In the genomic region with DNA sequence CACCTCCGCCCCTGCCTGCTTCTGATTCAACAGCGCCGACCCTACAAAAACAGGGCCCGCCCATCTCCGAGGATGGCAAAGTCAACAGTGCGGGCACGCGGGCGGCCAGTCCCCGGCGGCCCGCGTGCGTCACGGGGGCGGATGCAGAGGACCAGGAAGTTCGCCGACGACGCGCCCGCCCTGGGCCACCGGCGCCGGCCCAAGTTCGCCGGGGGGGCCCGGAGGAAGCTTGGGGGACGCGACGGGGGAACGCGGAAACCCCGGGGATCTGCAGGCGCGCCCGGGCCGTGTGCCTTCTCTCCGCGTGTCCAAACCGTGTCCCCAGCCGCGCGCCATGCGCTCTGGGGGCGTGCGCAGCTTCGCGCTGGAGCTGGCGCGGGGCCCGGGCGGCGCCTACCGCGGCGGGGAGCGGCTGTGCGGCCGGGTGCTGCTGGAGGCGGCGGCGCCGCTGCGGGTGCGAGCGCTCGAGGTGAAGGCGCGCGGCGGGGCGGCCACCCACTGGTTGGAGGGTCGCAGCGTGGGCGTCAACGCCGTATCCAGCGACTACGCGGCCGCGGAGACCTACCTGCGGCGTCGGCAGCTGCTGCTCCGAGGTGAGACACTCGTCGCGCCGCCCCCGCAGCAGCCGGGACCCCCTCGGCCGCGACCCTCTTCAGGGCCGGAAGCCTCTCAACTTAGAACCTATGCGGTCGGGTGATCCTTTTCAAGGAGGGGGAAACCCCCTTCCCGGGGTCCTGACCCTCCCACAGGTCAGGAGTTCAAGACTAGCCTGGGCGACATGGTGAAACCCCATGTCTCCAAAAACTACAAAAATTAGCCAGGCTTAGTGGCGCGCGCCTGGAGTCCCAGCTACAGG, we compare ENCODE assay signal across 1 cellular context.
TF ChIP-seq lines count a peak whose summit lies in the region.

No MANE protein-coding gene starts in this region.

TF ChIP-seq in K562, 482 proteins besides CTCF, POLR2A, EP300 and RAD21 (continued from another document and continues in another):
- TF ChIP-seq, protein P1, sequence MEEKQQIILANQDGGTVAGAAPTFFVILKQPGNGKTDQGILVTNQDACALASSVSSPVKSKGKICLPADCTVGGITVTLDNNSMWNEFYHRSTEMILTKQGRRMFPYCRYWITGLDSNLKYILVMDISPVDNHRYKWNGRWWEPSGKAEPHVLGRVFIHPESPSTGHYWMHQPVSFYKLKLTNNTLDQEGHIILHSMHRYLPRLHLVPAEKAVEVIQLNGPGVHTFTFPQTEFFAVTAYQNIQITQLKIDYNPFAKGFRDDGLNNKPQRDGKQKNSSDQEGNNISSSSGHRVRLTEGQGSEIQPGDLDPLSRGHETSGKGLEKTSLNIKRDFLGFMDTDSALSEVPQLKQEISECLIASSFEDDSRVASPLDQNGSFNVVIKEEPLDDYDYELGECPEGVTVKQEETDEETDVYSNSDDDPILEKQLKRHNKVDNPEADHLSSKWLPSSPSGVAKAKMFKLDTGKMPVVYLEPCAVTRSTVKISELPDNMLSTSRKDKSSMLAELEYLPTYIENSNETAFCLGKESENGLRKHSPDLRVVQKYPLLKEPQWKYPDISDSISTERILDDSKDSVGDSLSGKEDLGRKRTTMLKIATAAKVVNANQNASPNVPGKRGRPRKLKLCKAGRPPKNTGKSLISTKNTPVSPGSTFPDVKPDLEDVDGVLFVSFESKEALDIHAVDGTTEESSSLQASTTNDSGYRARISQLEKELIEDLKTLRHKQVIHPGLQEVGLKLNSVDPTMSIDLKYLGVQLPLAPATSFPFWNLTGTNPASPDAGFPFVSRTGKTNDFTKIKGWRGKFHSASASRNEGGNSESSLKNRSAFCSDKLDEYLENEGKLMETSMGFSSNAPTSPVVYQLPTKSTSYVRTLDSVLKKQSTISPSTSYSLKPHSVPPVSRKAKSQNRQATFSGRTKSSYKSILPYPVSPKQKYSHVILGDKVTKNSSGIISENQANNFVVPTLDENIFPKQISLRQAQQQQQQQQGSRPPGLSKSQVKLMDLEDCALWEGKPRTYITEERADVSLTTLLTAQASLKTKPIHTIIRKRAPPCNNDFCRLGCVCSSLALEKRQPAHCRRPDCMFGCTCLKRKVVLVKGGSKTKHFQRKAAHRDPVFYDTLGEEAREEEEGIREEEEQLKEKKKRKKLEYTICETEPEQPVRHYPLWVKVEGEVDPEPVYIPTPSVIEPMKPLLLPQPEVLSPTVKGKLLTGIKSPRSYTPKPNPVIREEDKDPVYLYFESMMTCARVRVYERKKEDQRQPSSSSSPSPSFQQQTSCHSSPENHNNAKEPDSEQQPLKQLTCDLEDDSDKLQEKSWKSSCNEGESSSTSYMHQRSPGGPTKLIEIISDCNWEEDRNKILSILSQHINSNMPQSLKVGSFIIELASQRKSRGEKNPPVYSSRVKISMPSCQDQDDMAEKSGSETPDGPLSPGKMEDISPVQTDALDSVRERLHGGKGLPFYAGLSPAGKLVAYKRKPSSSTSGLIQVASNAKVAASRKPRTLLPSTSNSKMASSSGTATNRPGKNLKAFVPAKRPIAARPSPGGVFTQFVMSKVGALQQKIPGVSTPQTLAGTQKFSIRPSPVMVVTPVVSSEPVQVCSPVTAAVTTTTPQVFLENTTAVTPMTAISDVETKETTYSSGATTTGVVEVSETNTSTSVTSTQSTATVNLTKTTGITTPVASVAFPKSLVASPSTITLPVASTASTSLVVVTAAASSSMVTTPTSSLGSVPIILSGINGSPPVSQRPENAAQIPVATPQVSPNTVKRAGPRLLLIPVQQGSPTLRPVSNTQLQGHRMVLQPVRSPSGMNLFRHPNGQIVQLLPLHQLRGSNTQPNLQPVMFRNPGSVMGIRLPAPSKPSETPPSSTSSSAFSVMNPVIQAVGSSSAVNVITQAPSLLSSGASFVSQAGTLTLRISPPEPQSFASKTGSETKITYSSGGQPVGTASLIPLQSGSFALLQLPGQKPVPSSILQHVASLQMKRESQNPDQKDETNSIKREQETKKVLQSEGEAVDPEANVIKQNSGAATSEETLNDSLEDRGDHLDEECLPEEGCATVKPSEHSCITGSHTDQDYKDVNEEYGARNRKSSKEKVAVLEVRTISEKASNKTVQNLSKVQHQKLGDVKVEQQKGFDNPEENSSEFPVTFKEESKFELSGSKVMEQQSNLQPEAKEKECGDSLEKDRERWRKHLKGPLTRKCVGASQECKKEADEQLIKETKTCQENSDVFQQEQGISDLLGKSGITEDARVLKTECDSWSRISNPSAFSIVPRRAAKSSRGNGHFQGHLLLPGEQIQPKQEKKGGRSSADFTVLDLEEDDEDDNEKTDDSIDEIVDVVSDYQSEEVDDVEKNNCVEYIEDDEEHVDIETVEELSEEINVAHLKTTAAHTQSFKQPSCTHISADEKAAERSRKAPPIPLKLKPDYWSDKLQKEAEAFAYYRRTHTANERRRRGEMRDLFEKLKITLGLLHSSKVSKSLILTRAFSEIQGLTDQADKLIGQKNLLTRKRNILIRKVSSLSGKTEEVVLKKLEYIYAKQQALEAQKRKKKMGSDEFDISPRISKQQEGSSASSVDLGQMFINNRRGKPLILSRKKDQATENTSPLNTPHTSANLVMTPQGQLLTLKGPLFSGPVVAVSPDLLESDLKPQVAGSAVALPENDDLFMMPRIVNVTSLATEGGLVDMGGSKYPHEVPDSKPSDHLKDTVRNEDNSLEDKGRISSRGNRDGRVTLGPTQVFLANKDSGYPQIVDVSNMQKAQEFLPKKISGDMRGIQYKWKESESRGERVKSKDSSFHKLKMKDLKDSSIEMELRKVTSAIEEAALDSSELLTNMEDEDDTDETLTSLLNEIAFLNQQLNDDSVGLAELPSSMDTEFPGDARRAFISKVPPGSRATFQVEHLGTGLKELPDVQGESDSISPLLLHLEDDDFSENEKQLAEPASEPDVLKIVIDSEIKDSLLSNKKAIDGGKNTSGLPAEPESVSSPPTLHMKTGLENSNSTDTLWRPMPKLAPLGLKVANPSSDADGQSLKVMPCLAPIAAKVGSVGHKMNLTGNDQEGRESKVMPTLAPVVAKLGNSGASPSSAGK (IDR thresholded peaks at IDR 0.05): peak; percentile 92
- TF ChIP-seq DDX20 (tag; IDR thresholded peaks at IDR 0.05; ENCODE audit: low read depth) (no peak), KDM2B (CRISPR knock-in tag; IDR thresholded peaks at IDR 0.05) (0 out of 2 replicates have a peak, but pooled peaks have one; percentile 26), JUND (IDR thresholded peaks at IDR 0.05; ENCODE audit: borderline replicate concordance, low read depth, low read length) (no peak), JUND (tag; IDR thresholded peaks at IDR 0.05; ENCODE audit: borderline replicate concordance, low read depth, low read length) (no peak), E2F3 (CRISPR knock-in tag; IDR thresholded peaks at IDR 0.05) (0 out of 2 replicates have a peak, but pooled peaks have one; percentile 13), MAZ (CRISPR knock-in tag; conservative IDR thresholded peaks at IDR 0.05 in 1 of 2, IDR thresholded peaks at IDR 0.05 in 1 of 2) (peak; percentile 56 to 90; a peak in 3 of 4 replicates), LARP7 (IDR thresholded peaks at IDR 0.05) (no peak), TBP (optimal IDR thresholded peaks at IDR 0.05; ENCODE audit: low read depth, low read length) (peak; percentile 54), MTF1 (CRISPR knock-in tag; IDR thresholded peaks at IDR 0.05; ENCODE audit: borderline replicate concordance) (no peak), ZNF197 (CRISPR knock-in tag; IDR thresholded peaks at IDR 0.05; ENCODE audit: low read depth) (no peak), ZBTB1 (CRISPR knock-in tag; IDR thresholded peaks at IDR 0.05; ENCODE audit: borderline replicate concordance, low read depth) (peak; percentile 45; the same call in 1 of the 2 replicates), FOXK1 (CRISPR knock-in tag; IDR thresholded peaks at IDR 0.05; ENCODE audit: borderline replicate concordance) (0 out of 2 replicates have a peak, but pooled peaks have one; percentile 65), ZNF232 (CRISPR knock-in tag; IDR thresholded peaks at IDR 0.05) (peak; percentile 83), NELFE (IDR thresholded peaks at IDR 0.05; ENCODE audit: insufficient read depth, insufficient read length) (no peak), RBBP5 (IDR thresholded peaks at IDR 0.05; ENCODE audit: borderline replicate concordance, insufficient read depth, low read length, poor library complexity, severe bottlenecking) (peak; percentile 82), KAT8 (IDR thresholded peaks at IDR 0.05; ENCODE audit: low read depth) (no peak), FOXK2 (conservative IDR thresholded peaks at IDR 0.05 in 1 of 2, IDR thresholded peaks at IDR 0.05 in 1 of 2; ENCODE audit: low read depth in 2 of 2) (no peak), ILK (tag; IDR thresholded peaks at IDR 0.05; ENCODE audit: borderline replicate concordance, low read depth) (no peak), MTA3 (IDR thresholded peaks at IDR 0.05; ENCODE audit: borderline replicate concordance) (peak; percentile 87), CHD1 (IDR thresholded peaks at IDR 0.05; ENCODE audit: low read length) (peak; percentile 82), GATAD2A (IDR thresholded peaks at IDR 0.05) (peak; percentile 80), HDAC8 (tag; IDR thresholded peaks at IDR 0.05) (no peak), ZNF589 (CRISPR knock-in tag; IDR thresholded peaks at IDR 0.05; ENCODE audit: low read depth) (peak; percentile 47; the same call in 1 of the 2 replicates), ZNF444 (CRISPR knock-in tag; IDR thresholded peaks at IDR 0.05) (no peak), BMI1 (IDR thresholded peaks at IDR 0.05; ENCODE audit: low read length) (no peak), HNRNPLL (IDR thresholded peaks at IDR 0.05; ENCODE audit: low read depth, low read length, poor library complexity, severe bottlenecking) (no peak), ASH1L (IDR thresholded peaks at IDR 0.05; ENCODE audit: borderline replicate concordance, low read depth, partially characterized antibody) (no peak)
- TF ChIP-seq, protein P2, sequence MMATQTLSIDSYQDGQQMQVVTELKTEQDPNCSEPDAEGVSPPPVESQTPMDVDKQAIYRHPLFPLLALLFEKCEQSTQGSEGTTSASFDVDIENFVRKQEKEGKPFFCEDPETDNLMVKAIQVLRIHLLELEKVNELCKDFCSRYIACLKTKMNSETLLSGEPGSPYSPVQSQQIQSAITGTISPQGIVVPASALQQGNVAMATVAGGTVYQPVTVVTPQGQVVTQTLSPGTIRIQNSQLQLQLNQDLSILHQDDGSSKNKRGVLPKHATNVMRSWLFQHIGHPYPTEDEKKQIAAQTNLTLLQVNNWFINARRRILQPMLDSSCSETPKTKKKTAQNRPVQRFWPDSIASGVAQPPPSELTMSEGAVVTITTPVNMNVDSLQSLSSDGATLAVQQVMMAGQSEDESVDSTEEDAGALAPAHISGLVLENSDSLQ (IDR thresholded peaks at IDR 0.05): no peak
- TF ChIP-seq, protein P3, sequence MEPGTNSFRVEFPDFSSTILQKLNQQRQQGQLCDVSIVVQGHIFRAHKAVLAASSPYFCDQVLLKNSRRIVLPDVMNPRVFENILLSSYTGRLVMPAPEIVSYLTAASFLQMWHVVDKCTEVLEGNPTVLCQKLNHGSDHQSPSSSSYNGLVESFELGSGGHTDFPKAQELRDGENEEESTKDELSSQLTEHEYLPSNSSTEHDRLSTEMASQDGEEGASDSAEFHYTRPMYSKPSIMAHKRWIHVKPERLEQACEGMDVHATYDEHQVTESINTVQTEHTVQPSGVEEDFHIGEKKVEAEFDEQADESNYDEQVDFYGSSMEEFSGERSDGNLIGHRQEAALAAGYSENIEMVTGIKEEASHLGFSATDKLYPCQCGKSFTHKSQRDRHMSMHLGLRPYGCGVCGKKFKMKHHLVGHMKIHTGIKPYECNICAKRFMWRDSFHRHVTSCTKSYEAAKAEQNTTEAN (CRISPR knock-in tag; IDR thresholded peaks at IDR 0.05): 0 out of 2 replicates have a peak, but pooled peaks have one; percentile 32
- TF ChIP-seq, protein P4, sequence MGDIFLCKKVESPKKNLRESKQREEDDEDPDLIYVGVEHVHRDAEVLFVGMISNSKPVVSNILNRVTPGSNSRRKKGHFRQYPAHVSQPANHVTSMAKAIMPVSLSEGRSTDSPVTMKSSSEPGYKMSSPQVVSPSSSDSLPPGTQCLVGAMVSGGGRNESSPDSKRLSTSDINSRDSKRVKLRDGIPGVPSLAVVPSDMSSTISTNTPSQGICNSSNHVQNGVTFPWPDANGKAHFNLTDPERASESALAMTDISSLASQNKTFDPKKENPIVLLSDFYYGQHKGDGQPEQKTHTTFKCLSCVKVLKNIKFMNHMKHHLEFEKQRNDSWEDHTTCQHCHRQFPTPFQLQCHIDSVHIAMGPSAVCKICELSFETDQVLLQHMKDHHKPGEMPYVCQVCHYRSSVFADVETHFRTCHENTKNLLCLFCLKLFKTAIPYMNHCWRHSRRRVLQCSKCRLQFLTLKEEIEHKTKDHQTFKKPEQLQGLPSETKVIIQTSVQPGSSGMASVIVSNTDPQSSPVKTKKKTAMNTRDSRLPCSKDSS (IDR thresholded peaks at IDR 0.05; ENCODE audit: low read depth, partially characterized antibody): no peak
- TF ChIP-seq, protein P5, sequence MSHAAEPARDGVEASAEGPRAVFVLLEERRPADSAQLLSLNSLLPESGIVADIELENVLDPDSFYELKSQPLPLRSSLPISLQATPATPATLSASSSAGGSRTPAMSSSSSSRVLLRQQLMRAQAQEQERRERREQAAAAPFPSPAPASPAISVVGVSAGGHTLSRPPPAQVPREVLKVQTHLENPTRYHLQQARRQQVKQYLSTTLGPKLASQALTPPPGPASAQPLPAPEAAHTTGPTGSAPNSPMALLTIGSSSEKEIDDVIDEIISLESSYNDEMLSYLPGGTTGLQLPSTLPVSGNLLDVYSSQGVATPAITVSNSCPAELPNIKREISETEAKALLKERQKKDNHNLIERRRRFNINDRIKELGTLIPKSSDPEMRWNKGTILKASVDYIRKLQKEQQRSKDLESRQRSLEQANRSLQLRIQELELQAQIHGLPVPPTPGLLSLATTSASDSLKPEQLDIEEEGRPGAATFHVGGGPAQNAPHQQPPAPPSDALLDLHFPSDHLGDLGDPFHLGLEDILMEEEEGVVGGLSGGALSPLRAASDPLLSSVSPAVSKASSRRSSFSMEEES (CRISPR knock-in tag; IDR thresholded peaks at IDR 0.05): no peak
- TF ChIP-seq, protein P6, sequence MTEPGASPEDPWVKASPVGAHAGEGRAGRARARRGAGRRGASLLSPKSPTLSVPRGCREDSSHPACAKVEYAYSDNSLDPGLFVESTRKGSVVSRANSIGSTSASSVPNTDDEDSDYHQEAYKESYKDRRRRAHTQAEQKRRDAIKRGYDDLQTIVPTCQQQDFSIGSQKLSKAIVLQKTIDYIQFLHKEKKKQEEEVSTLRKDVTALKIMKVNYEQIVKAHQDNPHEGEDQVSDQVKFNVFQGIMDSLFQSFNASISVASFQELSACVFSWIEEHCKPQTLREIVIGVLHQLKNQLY (CRISPR knock-in tag; conservative IDR thresholded peaks at IDR 0.05): no peak
- TF ChIP-seq, protein P7, sequence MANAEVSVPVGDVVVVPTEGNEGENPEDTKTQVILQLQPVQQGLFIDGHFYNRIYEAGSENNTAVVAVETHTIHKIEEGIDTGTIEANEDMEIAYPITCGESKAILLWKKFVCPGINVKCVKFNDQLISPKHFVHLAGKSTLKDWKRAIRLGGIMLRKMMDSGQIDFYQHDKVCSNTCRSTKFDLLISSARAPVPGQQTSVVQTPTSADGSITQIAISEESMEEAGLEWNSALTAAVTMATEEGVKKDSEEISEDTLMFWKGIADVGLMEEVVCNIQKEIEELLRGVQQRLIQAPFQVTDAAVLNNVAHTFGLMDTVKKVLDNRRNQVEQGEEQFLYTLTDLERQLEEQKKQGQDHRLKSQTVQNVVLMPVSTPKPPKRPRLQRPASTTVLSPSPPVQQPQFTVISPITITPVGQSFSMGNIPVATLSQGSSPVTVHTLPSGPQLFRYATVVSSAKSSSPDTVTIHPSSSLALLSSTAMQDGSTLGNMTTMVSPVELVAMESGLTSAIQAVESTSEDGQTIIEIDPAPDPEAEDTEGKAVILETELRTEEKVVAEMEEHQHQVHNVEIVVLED (CRISPR knock-in tag; IDR thresholded peaks at IDR 0.05): peak; percentile 56
- TF ChIP-seq, protein P8, sequence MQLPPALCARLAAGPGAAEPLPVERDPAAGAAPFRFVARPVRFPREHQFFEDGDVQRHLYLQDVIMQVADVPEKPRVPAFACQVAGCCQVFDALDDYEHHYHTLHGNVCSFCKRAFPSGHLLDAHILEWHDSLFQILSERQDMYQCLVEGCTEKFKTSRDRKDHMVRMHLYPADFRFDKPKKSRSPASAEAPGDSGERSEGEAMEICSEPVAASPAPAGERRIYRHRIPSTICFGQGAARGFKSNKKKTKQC (CRISPR knock-in tag; IDR thresholded peaks at IDR 0.05): peak; percentile 79; the same call in 1 of the 2 replicates
